ENCODE assay signal across 3 cellular contexts in genomic region chrX:99761731-99762130, GRCh38.
"Had no signal": no experiment of that assay in that cellular context is flagged by ENCODE, and none has a peak within 500 bp of the region (broad histone marks: within the 10 kb centered on the region; RNA-seq: fewer than 3 reads in every experiment).

No MANE protein-coding gene starts in this region.

- H3K4me3 ChIP-seq: GM12878 had no signal

- DNase-seq: GDM1, GF-D8 had no signal
